8 cellular contexts compared by ENCODE assay signal in genomic region chr14:91317381-91318313, GRCh38.
DNase-seq lines count a peak whose midpoint lies in the region; ATAC-seq and TF ChIP-seq lines count a peak whose summit lies in the region.

No MANE protein-coding gene starts in this region.

- no peaks in the 10 kb centered on the region for H3K9me3 Mint-ChIP-seq in activated naive CD8-positive, alpha-beta T cell treated with anti-CD3 and anti-CD28 coated beads for 36 hours
- H3K9me3 Mint-ChIP-seq in stimulated activated memory B cell treated with anti-CD40 and anti-IgM and Interleukin-4, amounts not matched to agents 10 μg/mL and 1 μg/mL and 100 μg/mL, for 72 hours: no peaks in the 10 kb centered on the region

- peaks cover 57% of the 10 kb centered on the region for H3K36me3 Mint-ChIP-seq in activated naive CD8-positive, alpha-beta T cell treated with anti-CD3 and anti-CD28 coated beads for 36 hours
- peaks cover 52% of the 10 kb centered on the region for H3K36me3 Mint-ChIP-seq in stimulated activated memory B cell treated with anti-CD40 and anti-IgM and Interleukin-4, amounts not matched to agents 10 μg/mL and 1 μg/mL and 100 μg/mL, for 72 hours

- H3K4me3 ChIP-seq in HCT116 (replicated peaks in 1 of 2; ENCODE audit: low read depth in 1 of 2, low read length in 2 of 2): no peak overlapping the region

- ATAC-seq in HCT116 (peak; percentile 70), left lobe of liver (peak; percentile 62), HG03159 (IDR thresholded peaks at IDR 0.05; ENCODE audit: unreplicated experiment) (no peak), GM19397 (IDR thresholded peaks at IDR 0.05; ENCODE audit: unreplicated experiment) (no peak), GM18873 (IDR thresholded peaks at IDR 0.05; ENCODE audit: low FRiP score, unreplicated experiment) (no peak)
- ATAC-seq in stimulated activated memory B cell treated with anti-CD40 and anti-IgM and Interleukin-4, amounts not matched to agents 10 μg/mL and 1 μg/mL and 100 μg/mL, for 72 hours: peak; percentile 71

- POLR2A ChIA-PET in HCT116 (lab: Charles Lee): no interaction called here

- H3K4me3 Mint-ChIP-seq in activated naive CD8-positive, alpha-beta T cell treated with anti-CD3 and anti-CD28 coated beads for 36 hours: peak overlapping the region; percentile 46
- H3K4me3 Mint-ChIP-seq in stimulated activated memory B cell treated with anti-CD40 and anti-IgM and Interleukin-4, amounts not matched to agents 10 μg/mL and 1 μg/mL and 100 μg/mL, for 72 hours: peak overlapping the region; percentile 53

- no peaks in the 10 kb centered on the region for H4K20me1 ChIP-seq in HCT116 (ENCODE audit: insufficient read depth)

- BruUV-seq in HCT116 (replicated peaks; lab: Mats Ljungman, UMichigan): no TSS peak

- H3K4me2 ChIP-seq in HCT116 (ENCODE audit: low read length): no peak overlapping the region

- intact Hi-C loops in HCT116 (cut with micrococcal nuclease): no loop called here

- H3K27me3 ChIP-seq in HCT116 (ENCODE audit: insufficient read depth, low read length): no peaks in the 10 kb centered on the region

- H3K36me3 ChIP-seq in HCT116 (ENCODE audit: control insufficient read depth in 1 of 2, insufficient read depth in 2 of 2, low read length in 2 of 2): peaks cover 4 to 12% of the 10 kb centered on the region in 2 experiments; a peak in 3 of 4 replicates

- H3K4me1 ChIP-seq in HCT116 (ENCODE audit: control insufficient read depth in 1 of 2, insufficient read depth in 2 of 2, low read length in 2 of 2): peaks cover 5 to 8% of the 10 kb centered on the region in 2 experiments; a peak in 3 of 4 replicates

- no peaks in the 10 kb centered on the region for H3K79me2 ChIP-seq in HCT116 (ENCODE audit: insufficient read depth, low read length)

- H3K27ac Mint-ChIP-seq in activated naive CD8-positive, alpha-beta T cell treated with anti-CD3 and anti-CD28 coated beads for 36 hours: peak overlapping the region; percentile 95
- H3K27ac Mint-ChIP-seq in stimulated activated memory B cell treated with anti-CD40 and anti-IgM and Interleukin-4, amounts not matched to agents 10 μg/mL and 1 μg/mL and 100 μg/mL, for 72 hours: peak overlapping the region; percentile 99

- CTCF ChIA-PET in HCT116 (lab: Charles Lee): no interaction called here

- no peak overlapping the region; the same call in 1 of the 2 replicates for H3K27ac ChIP-seq in HCT116 (ENCODE audit: low read depth, low read length)

- no peak; a peak in 1 of 6 replicates for TF ChIP-seq CTCF in HCT116 (IDR thresholded peaks at IDR 0.05 in 2 of 3, conservative IDR thresholded peaks at IDR 0.05 in 1 of 3; ENCODE audit: borderline replicate concordance in 1 of 3, insufficient read depth in 1 of 3, low read depth in 2 of 3, low read length in 2 of 3)

- RAD21 ChIA-PET in HCT116 (lab: Charles Lee; ENCODE audit: low non-redundant PET in 1 of 2, low total read pairs in 2 of 2, uncharacterized antibody in 2 of 2, unreplicated experiment in 2 of 2): no interaction called here

- no peaks in the 10 kb centered on the region for H3K9me3 ChIP-seq in HCT116 (ENCODE audit: control insufficient read depth in 1 of 2, insufficient read depth in 1 of 2, low read depth in 1 of 2, low read length in 2 of 2)

- H3K27me3 Mint-ChIP-seq in activated naive CD8-positive, alpha-beta T cell treated with anti-CD3 and anti-CD28 coated beads for 36 hours: no peaks in the 10 kb centered on the region
- H3K27me3 Mint-ChIP-seq in stimulated activated memory B cell treated with anti-CD40 and anti-IgM and Interleukin-4, amounts not matched to agents 10 μg/mL and 1 μg/mL and 100 μg/mL, for 72 hours: no peaks in the 10 kb centered on the region

- TF ChIP-seq RAD21 in HCT116 (IDR thresholded peaks at IDR 0.05; ENCODE audit: low read depth): no peak

- H3K4me1 Mint-ChIP-seq in activated naive CD8-positive, alpha-beta T cell treated with anti-CD3 and anti-CD28 coated beads for 36 hours: peaks cover 60% of the 10 kb centered on the region
- H3K4me1 Mint-ChIP-seq in stimulated activated memory B cell treated with anti-CD40 and anti-IgM and Interleukin-4, amounts not matched to agents 10 μg/mL and 1 μg/mL and 100 μg/mL, for 72 hours: peaks cover 73% of the 10 kb centered on the region

- H3K9me2 ChIP-seq in HCT116 (ENCODE audit: insufficient read depth): no peaks in the 10 kb centered on the region

- no peak for TF ChIP-seq POLR2A in HCT116 (IDR thresholded peaks at IDR 0.05; ENCODE audit: borderline replicate concordance, extremely low read depth, insufficient read depth, insufficient read length)

- no peak overlapping the region for H3K9ac ChIP-seq in HCT116 (ENCODE audit: low read length)

- DNase-seq in HCT116 (ENCODE audit: low read depth, low spot score) (no peak), T follicular helper cell (ENCODE audit: low read depth) (peak; percentile 72), left lobe of liver (ENCODE audit: low spot score) (peak; percentile 67)
- DNase-seq in activated naive CD8-positive, alpha-beta T cell treated with anti-CD3 and anti-CD28 coated beads for 36 hours: peak; percentile 88

- H2AFZ ChIP-seq in HCT116 (ENCODE audit: low read depth, low read length, poor library complexity, severe bottlenecking): no peak overlapping the region

TF ChIP-seq in HCT116, 20 proteins besides CTCF, POLR2A, EP300 and RAD21:
- no peak for TF ChIP-seq YY1 (IDR thresholded peaks at IDR 0.05; ENCODE audit: extremely low read depth, insufficient replicate concordance, low read depth, low read length)

Comparison
In these comparisons a context has a peak if more than half of its experiments do, and no peak if none do; other contexts are left out.
1. ATAC-seq: peak in HCT116 (single experiment), left lobe of liver (single experiment) and stimulated activated memory B cell treated with anti-CD40 and anti-IgM and Interleukin-4, amounts not matched to agents 10 μg/mL and 1 μg/mL and 100 μg/mL, for 72 hours (single experiment); none in HG03159 (single experiment), GM19397 (single experiment) and GM18873 (single experiment).